1 cellular context compared by ENCODE assay signal in the genomic region with DNA sequence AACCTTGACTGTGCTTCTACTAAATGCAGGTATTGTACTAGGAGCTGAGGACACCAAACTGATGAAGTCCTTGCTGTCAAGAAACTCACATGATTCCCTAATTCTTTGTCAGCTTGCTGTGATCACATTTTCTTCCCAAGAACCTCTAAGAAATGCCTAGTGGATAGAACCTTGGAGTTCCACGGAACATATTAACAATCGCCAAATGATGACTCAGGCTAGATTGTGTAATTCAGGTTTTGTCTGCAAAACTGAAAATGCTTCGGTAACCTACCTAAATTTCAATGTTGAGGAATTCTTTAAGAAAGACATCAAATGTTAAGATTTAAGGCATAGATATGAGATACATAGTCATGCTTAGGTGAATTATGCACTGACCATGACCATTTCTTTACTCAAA.
TF ChIP-seq lines count a peak whose summit lies in the region.

No MANE protein-coding gene starts in this region.

TF ChIP-seq in HepG2, 621 proteins besides CTCF, POLR2A, EP300 and RAD21 (continued from another document and continues in another):
- TF ChIP-seq, protein P1, sequence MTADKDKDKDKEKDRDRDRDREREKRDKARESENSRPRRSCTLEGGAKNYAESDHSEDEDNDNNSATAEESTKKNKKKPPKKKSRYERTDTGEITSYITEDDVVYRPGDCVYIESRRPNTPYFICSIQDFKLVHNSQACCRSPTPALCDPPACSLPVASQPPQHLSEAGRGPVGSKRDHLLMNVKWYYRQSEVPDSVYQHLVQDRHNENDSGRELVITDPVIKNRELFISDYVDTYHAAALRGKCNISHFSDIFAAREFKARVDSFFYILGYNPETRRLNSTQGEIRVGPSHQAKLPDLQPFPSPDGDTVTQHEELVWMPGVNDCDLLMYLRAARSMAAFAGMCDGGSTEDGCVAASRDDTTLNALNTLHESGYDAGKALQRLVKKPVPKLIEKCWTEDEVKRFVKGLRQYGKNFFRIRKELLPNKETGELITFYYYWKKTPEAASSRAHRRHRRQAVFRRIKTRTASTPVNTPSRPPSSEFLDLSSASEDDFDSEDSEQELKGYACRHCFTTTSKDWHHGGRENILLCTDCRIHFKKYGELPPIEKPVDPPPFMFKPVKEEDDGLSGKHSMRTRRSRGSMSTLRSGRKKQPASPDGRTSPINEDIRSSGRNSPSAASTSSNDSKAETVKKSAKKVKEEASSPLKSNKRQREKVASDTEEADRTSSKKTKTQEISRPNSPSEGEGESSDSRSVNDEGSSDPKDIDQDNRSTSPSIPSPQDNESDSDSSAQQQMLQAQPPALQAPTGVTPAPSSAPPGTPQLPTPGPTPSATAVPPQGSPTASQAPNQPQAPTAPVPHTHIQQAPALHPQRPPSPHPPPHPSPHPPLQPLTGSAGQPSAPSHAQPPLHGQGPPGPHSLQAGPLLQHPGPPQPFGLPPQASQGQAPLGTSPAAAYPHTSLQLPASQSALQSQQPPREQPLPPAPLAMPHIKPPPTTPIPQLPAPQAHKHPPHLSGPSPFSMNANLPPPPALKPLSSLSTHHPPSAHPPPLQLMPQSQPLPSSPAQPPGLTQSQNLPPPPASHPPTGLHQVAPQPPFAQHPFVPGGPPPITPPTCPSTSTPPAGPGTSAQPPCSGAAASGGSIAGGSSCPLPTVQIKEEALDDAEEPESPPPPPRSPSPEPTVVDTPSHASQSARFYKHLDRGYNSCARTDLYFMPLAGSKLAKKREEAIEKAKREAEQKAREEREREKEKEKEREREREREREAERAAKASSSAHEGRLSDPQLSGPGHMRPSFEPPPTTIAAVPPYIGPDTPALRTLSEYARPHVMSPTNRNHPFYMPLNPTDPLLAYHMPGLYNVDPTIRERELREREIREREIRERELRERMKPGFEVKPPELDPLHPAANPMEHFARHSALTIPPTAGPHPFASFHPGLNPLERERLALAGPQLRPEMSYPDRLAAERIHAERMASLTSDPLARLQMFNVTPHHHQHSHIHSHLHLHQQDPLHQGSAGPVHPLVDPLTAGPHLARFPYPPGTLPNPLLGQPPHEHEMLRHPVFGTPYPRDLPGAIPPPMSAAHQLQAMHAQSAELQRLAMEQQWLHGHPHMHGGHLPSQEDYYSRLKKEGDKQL (CRISPR knock-in tag; IDR thresholded peaks at IDR 0.05; ENCODE audit: low read depth): no peak
- TF ChIP-seq KMT2A (CRISPR knock-in tag; IDR thresholded peaks at IDR 0.05) (no peak), ZNF883 (CRISPR knock-in tag; IDR thresholded peaks at IDR 0.05; ENCODE audit: not compliant biosample characterization) (no peak), TAF1 (CRISPR knock-in tag; IDR thresholded peaks at IDR 0.05) (0 out of 2 replicates have a peak, but pooled peaks have one; percentile 30), ZFAT (CRISPR knock-in tag; conservative IDR thresholded peaks at IDR 0.05) (no peak), ZNF598 (CRISPR knock-in tag; IDR thresholded peaks at IDR 0.05; ENCODE audit: borderline replicate concordance) (no peak), MIXL1 (CRISPR knock-in tag; IDR thresholded peaks at IDR 0.05) (no peak), ZSCAN21 (CRISPR knock-in tag; IDR thresholded peaks at IDR 0.05; ENCODE audit: borderline replicate concordance) (no peak), KDM1A (CRISPR knock-in tag; IDR thresholded peaks at IDR 0.05) (no peak), CREM (IDR thresholded peaks at IDR 0.05) (no peak), CREM (CRISPR knock-in tag; IDR thresholded peaks at IDR 0.05) (no peak), MATR3 (CRISPR knock-in tag; IDR thresholded peaks at IDR 0.05) (no peak), ZNF367 (CRISPR knock-in tag; IDR thresholded peaks at IDR 0.05; ENCODE audit: borderline replicate concordance) (no peak), ZBTB8A (CRISPR knock-in tag; IDR thresholded peaks at IDR 0.05; ENCODE audit: borderline replicate concordance, low read depth) (no peak), TRIM24 (CRISPR knock-in tag; IDR thresholded peaks at IDR 0.05) (no peak), ZSCAN31 (CRISPR knock-in tag; IDR thresholded peaks at IDR 0.05; ENCODE audit: low read depth) (no peak), SMYD3 (CRISPR knock-in tag; IDR thresholded peaks at IDR 0.05) (no peak), CEBPB (IDR thresholded peaks at IDR 0.05; ENCODE audit: borderline replicate concordance, low read depth, low read length) (peak; percentile 71; the same call in 1 of the 2 replicates), ZFP36 (IDR thresholded peaks at IDR 0.05; ENCODE audit: borderline replicate concordance, low read depth, low read length, partially characterized antibody) (no peak), ZNF562 (CRISPR knock-in tag; IDR thresholded peaks at IDR 0.05; ENCODE audit: borderline replicate concordance) (no peak), RXRA (CRISPR knock-in tag; IDR thresholded peaks at IDR 0.05) (no peak), CC2D1A (CRISPR knock-in tag; IDR thresholded peaks at IDR 0.05) (no peak), MAFK (conservative IDR thresholded peaks at IDR 0.05 in 1 of 2, IDR thresholded peaks at IDR 0.05 in 1 of 2; ENCODE audit: low read length in 2 of 2) (peak; percentile 28 to 50; a peak in 2 of 4 replicates), JUN (CRISPR knock-in tag; IDR thresholded peaks at IDR 0.05) (no peak), GTF3A (CRISPR knock-in tag; conservative IDR thresholded peaks at IDR 0.05) (no peak), PAF1 (CRISPR knock-in tag; IDR thresholded peaks at IDR 0.05) (no peak), NCOA1 (CRISPR knock-in tag; IDR thresholded peaks at IDR 0.05) (no peak), THAP11 (CRISPR knock-in tag; IDR thresholded peaks at IDR 0.05) (no peak), ZNF224 (CRISPR knock-in tag; IDR thresholded peaks at IDR 0.05) (no peak), ZC3H4 (CRISPR knock-in tag; IDR thresholded peaks at IDR 0.05; ENCODE audit: borderline replicate concordance) (no peak), ZFP41 (CRISPR knock-in tag; IDR thresholded peaks at IDR 0.05; ENCODE audit: borderline replicate concordance) (no peak), ZNF558 (CRISPR knock-in tag; IDR thresholded peaks at IDR 0.05; ENCODE audit: borderline replicate concordance) (no peak), NR2F6 (IDR thresholded peaks at IDR 0.05) (no peak), NR2F6 (CRISPR knock-in tag; IDR thresholded peaks at IDR 0.05) (0 out of 2 replicates have a peak, but pooled peaks have one; percentile 6), MAFF (IDR thresholded peaks at IDR 0.05; ENCODE audit: low read depth, low read length) (peak; percentile 57), ESRRA (CRISPR knock-in tag; IDR thresholded peaks at IDR 0.05; ENCODE audit: low read depth) (no peak), ZNF263 (CRISPR knock-in tag; IDR thresholded peaks at IDR 0.05) (no peak)
- TF ChIP-seq, protein P2, sequence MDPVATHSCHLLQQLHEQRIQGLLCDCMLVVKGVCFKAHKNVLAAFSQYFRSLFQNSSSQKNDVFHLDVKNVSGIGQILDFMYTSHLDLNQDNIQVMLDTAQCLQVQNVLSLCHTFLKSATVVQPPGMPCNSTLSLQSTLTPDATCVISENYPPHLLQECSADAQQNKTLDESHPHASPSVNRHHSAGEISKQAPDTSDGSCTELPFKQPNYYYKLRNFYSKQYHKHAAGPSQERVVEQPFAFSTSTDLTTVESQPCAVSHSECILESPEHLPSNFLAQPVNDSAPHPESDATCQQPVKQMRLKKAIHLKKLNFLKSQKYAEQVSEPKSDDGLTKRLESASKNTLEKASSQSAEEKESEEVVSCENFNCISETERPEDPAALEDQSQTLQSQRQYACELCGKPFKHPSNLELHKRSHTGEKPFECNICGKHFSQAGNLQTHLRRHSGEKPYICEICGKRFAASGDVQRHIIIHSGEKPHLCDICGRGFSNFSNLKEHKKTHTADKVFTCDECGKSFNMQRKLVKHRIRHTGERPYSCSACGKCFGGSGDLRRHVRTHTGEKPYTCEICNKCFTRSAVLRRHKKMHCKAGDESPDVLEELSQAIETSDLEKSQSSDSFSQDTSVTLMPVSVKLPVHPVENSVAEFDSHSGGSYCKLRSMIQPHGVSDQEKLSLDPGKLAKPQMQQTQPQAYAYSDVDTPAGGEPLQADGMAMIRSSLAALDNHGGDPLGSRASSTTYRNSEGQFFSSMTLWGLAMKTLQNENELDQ (CRISPR knock-in tag; IDR thresholded peaks at IDR 0.05; ENCODE audit: borderline replicate concordance): no peak
- TF ChIP-seq, protein P3, sequence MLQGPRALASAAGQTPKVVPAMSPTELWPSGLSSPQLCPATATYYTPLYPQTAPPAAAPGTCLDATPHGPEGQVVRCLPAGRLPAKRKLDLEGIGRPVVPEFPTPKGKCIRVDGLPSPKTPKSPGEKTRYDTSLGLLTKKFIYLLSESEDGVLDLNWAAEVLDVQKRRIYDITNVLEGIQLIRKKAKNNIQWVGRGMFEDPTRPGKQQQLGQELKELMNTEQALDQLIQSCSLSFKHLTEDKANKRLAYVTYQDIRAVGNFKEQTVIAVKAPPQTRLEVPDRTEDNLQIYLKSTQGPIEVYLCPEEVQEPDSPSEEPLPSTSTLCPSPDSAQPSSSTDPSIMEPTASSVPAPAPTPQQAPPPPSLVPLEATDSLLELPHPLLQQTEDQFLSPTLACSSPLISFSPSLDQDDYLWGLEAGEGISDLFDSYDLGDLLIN (CRISPR knock-in tag; IDR thresholded peaks at IDR 0.05; ENCODE audit: borderline replicate concordance): no peak
- TF ChIP-seq, protein P4, sequence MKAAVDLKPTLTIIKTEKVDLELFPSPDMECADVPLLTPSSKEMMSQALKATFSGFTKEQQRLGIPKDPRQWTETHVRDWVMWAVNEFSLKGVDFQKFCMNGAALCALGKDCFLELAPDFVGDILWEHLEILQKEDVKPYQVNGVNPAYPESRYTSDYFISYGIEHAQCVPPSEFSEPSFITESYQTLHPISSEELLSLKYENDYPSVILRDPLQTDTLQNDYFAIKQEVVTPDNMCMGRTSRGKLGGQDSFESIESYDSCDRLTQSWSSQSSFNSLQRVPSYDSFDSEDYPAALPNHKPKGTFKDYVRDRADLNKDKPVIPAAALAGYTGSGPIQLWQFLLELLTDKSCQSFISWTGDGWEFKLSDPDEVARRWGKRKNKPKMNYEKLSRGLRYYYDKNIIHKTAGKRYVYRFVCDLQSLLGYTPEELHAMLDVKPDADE (CRISPR knock-in tag; IDR thresholded peaks at IDR 0.05): no peak
- TF ChIP-seq, protein P5, sequence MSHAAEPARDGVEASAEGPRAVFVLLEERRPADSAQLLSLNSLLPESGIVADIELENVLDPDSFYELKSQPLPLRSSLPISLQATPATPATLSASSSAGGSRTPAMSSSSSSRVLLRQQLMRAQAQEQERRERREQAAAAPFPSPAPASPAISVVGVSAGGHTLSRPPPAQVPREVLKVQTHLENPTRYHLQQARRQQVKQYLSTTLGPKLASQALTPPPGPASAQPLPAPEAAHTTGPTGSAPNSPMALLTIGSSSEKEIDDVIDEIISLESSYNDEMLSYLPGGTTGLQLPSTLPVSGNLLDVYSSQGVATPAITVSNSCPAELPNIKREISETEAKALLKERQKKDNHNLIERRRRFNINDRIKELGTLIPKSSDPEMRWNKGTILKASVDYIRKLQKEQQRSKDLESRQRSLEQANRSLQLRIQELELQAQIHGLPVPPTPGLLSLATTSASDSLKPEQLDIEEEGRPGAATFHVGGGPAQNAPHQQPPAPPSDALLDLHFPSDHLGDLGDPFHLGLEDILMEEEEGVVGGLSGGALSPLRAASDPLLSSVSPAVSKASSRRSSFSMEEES (CRISPR knock-in tag; IDR thresholded peaks at IDR 0.05): no peak
- TF ChIP-seq, protein P6, sequence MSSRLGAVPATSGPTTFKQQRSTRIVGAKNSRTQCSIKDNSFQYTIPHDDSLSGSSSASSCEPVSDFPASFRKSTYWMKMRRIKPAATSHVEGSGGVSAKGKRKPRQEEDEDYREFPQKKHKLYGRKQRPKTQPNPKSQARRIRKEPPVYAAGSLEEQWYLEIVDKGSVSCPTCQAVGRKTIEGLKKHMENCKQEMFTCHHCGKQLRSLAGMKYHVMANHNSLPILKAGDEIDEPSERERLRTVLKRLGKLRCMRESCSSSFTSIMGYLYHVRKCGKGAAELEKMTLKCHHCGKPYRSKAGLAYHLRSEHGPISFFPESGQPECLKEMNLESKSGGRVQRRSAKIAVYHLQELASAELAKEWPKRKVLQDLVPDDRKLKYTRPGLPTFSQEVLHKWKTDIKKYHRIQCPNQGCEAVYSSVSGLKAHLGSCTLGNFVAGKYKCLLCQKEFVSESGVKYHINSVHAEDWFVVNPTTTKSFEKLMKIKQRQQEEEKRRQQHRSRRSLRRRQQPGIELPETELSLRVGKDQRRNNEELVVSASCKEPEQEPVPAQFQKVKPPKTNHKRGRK (CRISPR knock-in tag; IDR thresholded peaks at IDR 0.05): no peak
- TF ChIP-seq, protein P7, sequence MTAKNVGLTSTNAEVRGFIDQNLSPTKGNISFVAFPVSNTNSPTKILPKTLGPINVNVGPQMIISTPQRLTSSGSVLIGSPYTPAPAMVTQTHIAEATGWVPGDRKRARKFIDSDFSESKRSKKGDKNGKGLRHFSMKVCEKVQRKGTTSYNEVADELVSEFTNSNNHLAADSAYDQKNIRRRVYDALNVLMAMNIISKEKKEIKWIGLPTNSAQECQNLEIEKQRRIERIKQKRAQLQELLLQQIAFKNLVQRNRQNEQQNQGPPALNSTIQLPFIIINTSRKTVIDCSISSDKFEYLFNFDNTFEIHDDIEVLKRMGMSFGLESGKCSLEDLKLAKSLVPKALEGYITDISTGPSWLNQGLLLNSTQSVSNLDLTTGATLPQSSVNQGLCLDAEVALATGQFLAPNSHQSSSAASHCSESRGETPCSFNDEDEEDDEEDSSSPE (CRISPR knock-in tag; IDR thresholded peaks at IDR 0.05): no peak
- TF ChIP-seq, protein P8, sequence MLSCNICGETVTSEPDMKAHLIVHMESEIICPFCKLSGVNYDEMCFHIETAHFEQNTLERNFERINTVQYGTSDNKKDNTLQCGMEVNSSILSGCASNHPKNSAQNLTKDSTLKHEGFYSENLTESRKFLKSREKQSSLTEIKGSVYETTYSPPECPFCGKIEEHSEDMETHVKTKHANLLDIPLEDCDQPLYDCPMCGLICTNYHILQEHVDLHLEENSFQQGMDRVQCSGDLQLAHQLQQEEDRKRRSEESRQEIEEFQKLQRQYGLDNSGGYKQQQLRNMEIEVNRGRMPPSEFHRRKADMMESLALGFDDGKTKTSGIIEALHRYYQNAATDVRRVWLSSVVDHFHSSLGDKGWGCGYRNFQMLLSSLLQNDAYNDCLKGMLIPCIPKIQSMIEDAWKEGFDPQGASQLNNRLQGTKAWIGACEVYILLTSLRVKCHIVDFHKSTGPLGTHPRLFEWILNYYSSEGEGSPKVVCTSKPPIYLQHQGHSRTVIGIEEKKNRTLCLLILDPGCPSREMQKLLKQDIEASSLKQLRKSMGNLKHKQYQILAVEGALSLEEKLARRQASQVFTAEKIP (CRISPR knock-in tag; IDR thresholded peaks at IDR 0.05; ENCODE audit: borderline replicate concordance): no peak
- TF ChIP-seq, protein P9, sequence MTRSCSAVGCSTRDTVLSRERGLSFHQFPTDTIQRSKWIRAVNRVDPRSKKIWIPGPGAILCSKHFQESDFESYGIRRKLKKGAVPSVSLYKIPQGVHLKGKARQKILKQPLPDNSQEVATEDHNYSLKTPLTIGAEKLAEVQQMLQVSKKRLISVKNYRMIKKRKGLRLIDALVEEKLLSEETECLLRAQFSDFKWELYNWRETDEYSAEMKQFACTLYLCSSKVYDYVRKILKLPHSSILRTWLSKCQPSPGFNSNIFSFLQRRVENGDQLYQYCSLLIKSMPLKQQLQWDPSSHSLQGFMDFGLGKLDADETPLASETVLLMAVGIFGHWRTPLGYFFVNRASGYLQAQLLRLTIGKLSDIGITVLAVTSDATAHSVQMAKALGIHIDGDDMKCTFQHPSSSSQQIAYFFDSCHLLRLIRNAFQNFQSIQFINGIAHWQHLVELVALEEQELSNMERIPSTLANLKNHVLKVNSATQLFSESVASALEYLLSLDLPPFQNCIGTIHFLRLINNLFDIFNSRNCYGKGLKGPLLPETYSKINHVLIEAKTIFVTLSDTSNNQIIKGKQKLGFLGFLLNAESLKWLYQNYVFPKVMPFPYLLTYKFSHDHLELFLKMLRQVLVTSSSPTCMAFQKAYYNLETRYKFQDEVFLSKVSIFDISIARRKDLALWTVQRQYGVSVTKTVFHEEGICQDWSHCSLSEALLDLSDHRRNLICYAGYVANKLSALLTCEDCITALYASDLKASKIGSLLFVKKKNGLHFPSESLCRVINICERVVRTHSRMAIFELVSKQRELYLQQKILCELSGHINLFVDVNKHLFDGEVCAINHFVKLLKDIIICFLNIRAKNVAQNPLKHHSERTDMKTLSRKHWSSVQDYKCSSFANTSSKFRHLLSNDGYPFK (CRISPR knock-in tag; IDR thresholded peaks at IDR 0.05; ENCODE audit: borderline replicate concordance): no peak
